Comparison of ENCODE assay signal across 18 cellular contexts in the genomic region with DNA sequence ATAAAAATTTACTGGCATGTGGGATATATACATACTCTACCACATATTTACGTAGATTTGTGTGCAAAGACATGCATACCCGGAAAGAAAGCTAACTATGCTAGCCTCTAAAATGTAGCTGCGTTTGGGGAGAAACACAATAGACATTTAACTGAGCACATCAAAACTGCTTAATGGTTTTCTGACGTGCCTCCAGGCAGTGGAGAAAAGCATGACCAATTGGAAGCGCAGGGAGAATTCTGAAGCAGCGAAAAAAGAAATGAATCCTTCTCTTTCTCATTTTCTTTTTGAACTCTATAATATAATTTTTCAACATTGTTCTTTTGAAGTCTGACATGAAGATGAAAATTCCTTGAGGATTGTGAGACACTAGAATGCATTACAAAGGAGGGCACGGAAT.
"Had no signal": no experiment of that assay in that cellular context is flagged by ENCODE, and none has a peak within 500 bp of the region (broad histone marks: within the 10 kb centered on the region; RNA-seq: fewer than 3 reads in every experiment).

No MANE protein-coding gene starts in this region.

- H3K27me3 ChIP-seq: gastrocnemius medialis, pancreas, upper lobe of left lung, uterus had no signal

- ATAC-seq: gastrocnemius medialis; left cardiac atrium; lower lobe of right lung; natural killer cell treated with Interleukin-12 subunit alpha and Interleukin-12 subunit beta and Interleukin-15 and Interleukin-18, amount 100 ng/mL, for 72 hours; pancreas had no signal

- H3K36me3 ChIP-seq: gastrocnemius medialis, left ventricle myocardium inferior, lower lobe of right lung, pancreas, upper lobe of left lung, uterus had no signal

- DNase-seq: effector CD4-positive, alpha-beta T cell; gastrocnemius medialis; kidney; left cardiac atrium; left ventricle myocardium inferior; lower lobe of right lung; midbrain; occipital lobe; pancreas; small intestine; stimulated activated CD4-positive, alpha-beta T cell treated with anti-CD3 and anti-CD28 coated beads, Interleukin-2, amount 100 ng/mL, for 48 hours; stimulated activated naive CD4-positive, alpha-beta T cell treated with Interleukin-2 at 50 U/mL for 16 hours; uterus had no signal

- H3K36me3 Mint-ChIP-seq: memory B cell; natural killer cell treated with Interleukin-12 subunit alpha and Interleukin-12 subunit beta and Interleukin-15 and Interleukin-18, amount 100 ng/mL, for 72 hours had no signal

- H3K4me3 Mint-ChIP-seq: memory B cell; natural killer cell treated with Interleukin-12 subunit alpha and Interleukin-12 subunit beta and Interleukin-15 and Interleukin-18, amount 100 ng/mL, for 72 hours had no signal

- H3K9me3 ChIP-seq: gastrocnemius medialis, left ventricle myocardium inferior, lower lobe of right lung, pancreas, upper lobe of left lung, uterus had no signal

- H3K27ac ChIP-seq: coronary artery, gastrocnemius medialis, left ventricle myocardium inferior, lower lobe of right lung, pancreas, upper lobe of left lung, uterus had no signal

- H3K27ac Mint-ChIP-seq: memory B cell; natural killer cell treated with Interleukin-12 subunit alpha and Interleukin-12 subunit beta and Interleukin-15 and Interleukin-18, amount 100 ng/mL, for 72 hours; progenitor cell of endocrine pancreas had no signal

- H3K4me3 ChIP-seq: coronary artery, gastrocnemius medialis, left ventricle myocardium inferior, lower lobe of right lung, pancreas, upper lobe of left lung, uterus had no signal

- H3K9me3 Mint-ChIP-seq: natural killer cell treated with Interleukin-12 subunit alpha and Interleukin-12 subunit beta and Interleukin-15 and Interleukin-18, amount 100 ng/mL, for 72 hours had no signal

- H3K4me1 ChIP-seq: gastrocnemius medialis, left ventricle myocardium inferior, lower lobe of right lung, pancreas, upper lobe of left lung, uterus had no signal
